13 cellular contexts compared by ENCODE assay signal in genomic region chr1:8201331-8201861, GRCh38.
DNase-seq lines count a peak whose midpoint lies in the region; ATAC-seq, FAIRE-seq and TF ChIP-seq lines count a peak whose summit lies in the region.
"Had no signal": no experiment of that assay in that cellular context is flagged by ENCODE, and none has a peak within 500 bp of the region (broad histone marks: within the 10 kb centered on the region; RNA-seq: fewer than 3 reads in every experiment).

No MANE protein-coding gene starts in this region.

- H3K27ac Mint-ChIP-seq in WTC11: no peak overlapping the region

- H3K4me3 Mint-ChIP-seq in WTC11: no peak overlapping the region

- no peaks in the 10 kb centered on the region for H3K36me3 Mint-ChIP-seq in WTC11

- H3K4me2 ChIP-seq in A549: peak overlapping the region; percentile 76
- peak overlapping the region; percentile 89 for H3K4me2 ChIP-seq in parathyroid adenoma (ENCODE audit: low read length)
- no peak overlapping the region for H3K4me2 ChIP-seq in Karpas-422 (ENCODE audit: low read depth, low read length, poor library complexity, severe bottlenecking)

- H3K79me2 ChIP-seq in parathyroid adenoma (no peaks in the 10 kb centered on the region), Karpas-422 (ENCODE audit: low read length) (no peaks in the 10 kb centered on the region)

- H3K9me3 Mint-ChIP-seq in WTC11: no peaks in the 10 kb centered on the region

- TF ChIP-seq CTCF in A549 (IDR thresholded peaks at IDR 0.05) (no peak), WTC11 (IDR thresholded peaks at IDR 0.05) (no peak), parathyroid adenoma (IDR thresholded peaks at IDR 0.05) (no peak)

- H3K27me3 ChIP-seq in parathyroid adenoma (ENCODE audit: control insufficient read depth, insufficient read depth, low read length) (no peaks in the 10 kb centered on the region), Karpas-422 (ENCODE audit: low read length) (no peaks in the 10 kb centered on the region)

- H3K9ac ChIP-seq in parathyroid adenoma (peak overlapping the region; percentile 77), Karpas-422 (ENCODE audit: low read length) (no peak overlapping the region)

- CTCF ChIA-PET in A549 (lab: Yijun Ruan, JAX): interaction anchor here (1.0 to 2.7 kb wide), 4 partner anchors 37 to 174 kb away, joined by 3 to 11 read pairs (median 8); no protein-coding TSS in a partner anchor
- CTCF ChIA-PET in WTC11 (lab: Charles Lee): interaction anchor here (1.1 to 2.4 kb wide), 3 partner anchors 35 to 186 kb away, joined by 4 to 13 read pairs (median 9); no protein-coding TSS in a partner anchor

- DNase-seq in A549 (ENCODE audit: low read depth in 1 of 2, low spot score in 1 of 2) (peak; percentile 22 to 63), WTC11 (ENCODE audit: low spot score) (no peak), left ventricle myocardium superior (peak; percentile 12), Karpas-422 (no peak)
- DNase-seq in stimulated activated CD4-positive, alpha-beta T cell treated with anti-CD3 and anti-CD28 coated beads, Interleukin-4, amount 100 ng/mL, for 4 hours: no peak
- DNase-seq in activated effector memory CD4-positive, alpha-beta T cell treated with anti-CD3 and anti-CD28 coated beads, Interleukin-2, amount 50 U/mL, for 16 hours: no peak
- DNase-seq in activated CD4-positive, alpha-beta T cell treated with anti-CD3 and anti-CD28 coated beads, Interleukin-2, amount 50 U/mL, for 1 hour: no peak
- DNase-seq: activated CD8-positive, alpha-beta memory T cell treated with anti-CD3 and anti-CD28 coated beads, Interleukin-2, amount 50 U/mL, for 4 hours; effector CD8-positive, alpha-beta T cell; midbrain; NCI-H1930 had no signal

- no peak for TF ChIP-seq POLR2A in A549 (IDR thresholded peaks at IDR 0.05; ENCODE audit: low read length)

- ATAC-seq in A549 (peak; percentile 14 to 49; a peak in 3 of 6 replicates), WTC11 (peak; percentile 68), left ventricle myocardium superior (no peak)

- H3K4me1 Mint-ChIP-seq in WTC11: peaks cover 31% of the 10 kb centered on the region

- no peaks in the 10 kb centered on the region for H4K20me1 ChIP-seq in Karpas-422 (ENCODE audit: insufficient read depth, low read depth, low read length)

- H2AFZ ChIP-seq in parathyroid adenoma: peak overlapping the region; percentile 12
- no peak overlapping the region for H2AFZ ChIP-seq in Karpas-422 (ENCODE audit: low read length)

- H3K9me2 ChIP-seq in Karpas-422 (replicated peaks; ENCODE audit: insufficient read depth, low read length): no peaks in the 10 kb centered on the region

- H3K4me1 ChIP-seq in A549 (peaks cover 72% of the 10 kb centered on the region), parathyroid adenoma (peaks cover 23% of the 10 kb centered on the region), Karpas-422 (ENCODE audit: low read length) (no peaks in the 10 kb centered on the region)

- H3K36me3 ChIP-seq in parathyroid adenoma (ENCODE audit: control insufficient read depth, insufficient read depth, low read length) (no peaks in the 10 kb centered on the region), Karpas-422 (ENCODE audit: insufficient read depth, low read length) (no peaks in the 10 kb centered on the region)

- H3K4me3 ChIP-seq in A549 (no peak overlapping the region), parathyroid adenoma (ENCODE audit: low read depth, low read length) (peak overlapping the region; percentile 57), Karpas-422 (ENCODE audit: low read length) (no peak overlapping the region)
- H3K4me3 ChIP-seq: SK-N-MC had no signal

- H3K9me3 ChIP-seq in A549: no peaks in the 10 kb centered on the region
- H3K9me3 ChIP-seq in parathyroid adenoma (ENCODE audit: control insufficient read depth, low read length): no peaks in the 10 kb centered on the region
- H3K9me3 ChIP-seq in Karpas-422 (ENCODE audit: low read length): no peaks in the 10 kb centered on the region

- FAIRE-seq in A549 (lab: Jason Lieb, UNC): no peak

- WGBS in A549 (ENCODE audit: missing lambda C conversion rate): 72% methylated on average over 7 of the region's 10 CpGs

- no peaks in the 10 kb centered on the region; the same call in 1 of the 2 replicates for H3K27me3 Mint-ChIP-seq in WTC11 (ENCODE audit: low read depth)

- TF ChIP-seq EP300 in A549 (IDR thresholded peaks at IDR 0.05): no peak

- TF ChIP-seq RAD21 in A549 (conservative IDR thresholded peaks at IDR 0.05 in 1 of 2, IDR thresholded peaks at IDR 0.05 in 1 of 2): no peak

- intact Hi-C loops in left ventricle myocardium superior (cut with micrococcal nuclease): no loop called here

- H3K27ac ChIP-seq in A549: peak overlapping the region; percentile 95 to 98
- H3K27ac ChIP-seq in parathyroid adenoma: peak overlapping the region; percentile 100
- no peak overlapping the region for H3K27ac ChIP-seq in Karpas-422 (ENCODE audit: low read length)
- H3K27ac ChIP-seq: SK-N-MC had no signal

- POLR2A ChIA-PET in A549 (lab: Yijun Ruan, JAX): interaction anchor here (1.3 to 1.4 kb wide), 2 partner anchors 19 to 161 kb away, joined by 3 to 5 read pairs; no protein-coding TSS in a partner anchor
- POLR2A ChIA-PET in WTC11 (lab: Charles Lee): no interaction called here

TF ChIP-seq in A549, 52 proteins besides CTCF, POLR2A, EP300 and RAD21 (continues in another document):
- TF ChIP-seq PBX3 (IDR thresholded peaks at IDR 0.05) (no peak), SMC3 (IDR thresholded peaks at IDR 0.05) (no peak), RFX5 (IDR thresholded peaks at IDR 0.05) (no peak), USF2 (IDR thresholded peaks at IDR 0.05) (no peak), RARB (CRISPR knock-in tag; IDR thresholded peaks at IDR 0.05) (no peak), MAX (IDR thresholded peaks at IDR 0.05) (no peak), FOSB (CRISPR knock-in tag; IDR thresholded peaks at IDR 0.05) (no peak), HES2 (IDR thresholded peaks at IDR 0.05) (no peak), RNF2 (IDR thresholded peaks at IDR 0.05; ENCODE audit: borderline replicate concordance, low read depth) (no peak), HOXB5 (CRISPR knock-in tag; IDR thresholded peaks at IDR 0.05) (no peak), ZSCAN20 (CRISPR knock-in tag; IDR thresholded peaks at IDR 0.05) (no peak)

TF ChIP-seq in WTC11, 78 proteins besides CTCF, POLR2A, EP300 and RAD21:
- TF ChIP-seq ELF4 (CRISPR knock-in tag; IDR thresholded peaks at IDR 0.05; ENCODE audit: low read depth): no peak
- TF ChIP-seq GTF2I (CRISPR knock-in tag; conservative IDR thresholded peaks at IDR 0.05): no peak
- no peak for TF ChIP-seq SP1 (CRISPR knock-in tag; conservative IDR thresholded peaks at IDR 0.05)
- no peak for TF ChIP-seq FOXP1 (CRISPR knock-in tag; IDR thresholded peaks at IDR 0.05; ENCODE audit: borderline replicate concordance)
- TF ChIP-seq PREB (CRISPR knock-in tag; IDR thresholded peaks at IDR 0.05; ENCODE audit: borderline replicate concordance): no peak
- TF ChIP-seq ZNF138 (CRISPR knock-in tag; conservative IDR thresholded peaks at IDR 0.05): no peak

Comparison
In these comparisons a context has a peak if more than half of its experiments do, and no peak if none do; other contexts are left out.
1. DNase-seq: peak in A549 (2 of 2) and left ventricle myocardium superior (single experiment); none in WTC11 (single experiment), stimulated activated CD4-positive, alpha-beta T cell treated with anti-CD3 and anti-CD28 coated beads, Interleukin-4, amount 100 ng/mL, for 4 hours (0 of 2), Karpas-422 (single experiment), activated effector memory CD4-positive, alpha-beta T cell treated with anti-CD3 and anti-CD28 coated beads, Interleukin-2, amount 50 U/mL, for 16 hours (single experiment) and activated CD4-positive, alpha-beta T cell treated with anti-CD3 and anti-CD28 coated beads, Interleukin-2, amount 50 U/mL, for 1 hour (single experiment).